Comparison of ENCODE assay signal across 8 cellular contexts in genomic region chr16:89216315-89217137, GRCh38. TPM values are rescaled to one million over a fixed set of nuclear protein-coding genes. Genes with fewer than 3 reads are reported as not detected.
DNase-seq lines count a peak whose midpoint lies in the region; ATAC-seq and TF ChIP-seq lines count a peak whose summit lies in the region.

No MANE protein-coding gene starts in this region.

- H3K27me3 ChIP-seq in GM06990 (replicated peaks; ENCODE audit: control insufficient read depth, insufficient read depth, low read length) (no peaks in the 10 kb centered on the region), osteoblast (ENCODE audit: insufficient read depth, low read length) (no peaks in the 10 kb centered on the region), suprapubic skin (no peaks in the 10 kb centered on the region)

- H3K27ac Mint-ChIP-seq in activated naive CD8-positive, alpha-beta T cell treated with anti-CD3 and anti-CD28 coated beads for 36 hours, result peak overlapping the region; percentile 85

- no peak for TF ChIP-seq EP300 in suprapubic skin (IDR thresholded peaks at IDR 0.05)

- no peaks in the 10 kb centered on the region for H3K27me3 Mint-ChIP-seq in activated naive CD8-positive, alpha-beta T cell treated with anti-CD3 and anti-CD28 coated beads for 36 hours

- TF ChIP-seq POLR2A in suprapubic skin (IDR thresholded peaks at IDR 0.05), result no peak

- peak overlapping the region; percentile 87 for H3K4me3 Mint-ChIP-seq in activated naive CD8-positive, alpha-beta T cell treated with anti-CD3 and anti-CD28 coated beads for 36 hours

- no peak for DNase-seq in GM06990 (ENCODE audit: extremely low read depth, insufficient read length)
- peak; percentile 41 for DNase-seq in LNCaP clone FGC (ENCODE audit: low read depth)
- peak; percentile 54 for DNase-seq in SKM-1 treated with dmso at 0.1 percent for 144 hours (lab: John Stamatoyannopoulos, UW; ENCODE audit: unreplicated experiment)
- DNase-seq in activated naive CD8-positive, alpha-beta T cell treated with anti-CD3 and anti-CD28 coated beads for 36 hours, result peak; percentile 80
- peak; percentile 60 to 91 (median 82) for DNase-seq in head of caudate nucleus
- peak; percentile 92 for DNase-seq in osteoblast (ENCODE audit: insufficient read length, low spot score, missing footprints)
- peak; percentile 90 to 91 for DNase-seq in suprapubic skin (ENCODE audit: low spot score in 2 of 2)

- H3K36me3 ChIP-seq in GM06990 (ENCODE audit: control insufficient read depth, insufficient read depth, low read length) (peaks cover under 1% of the 10 kb centered on the region), osteoblast (ENCODE audit: insufficient read depth, low read length) (peaks cover 11% of the 10 kb centered on the region), suprapubic skin (peaks cover 10% of the 10 kb centered on the region)

- peaks cover 24% of the 10 kb centered on the region for H3K4me1 Mint-ChIP-seq in activated naive CD8-positive, alpha-beta T cell treated with anti-CD3 and anti-CD28 coated beads for 36 hours

- TF ChIP-seq CTCF in GM06990 (IDR thresholded peaks at IDR 0.05; ENCODE audit: insufficient read depth, low read length, poor library complexity, severe bottlenecking) (peak; percentile 69), LNCaP clone FGC (IDR thresholded peaks at IDR 0.05; ENCODE audit: control insufficient read depth, extremely low read depth, insufficient read depth) (peak; percentile 86), osteoblast (IDR thresholded peaks at IDR 0.05; ENCODE audit: extremely low read depth, low read depth, low read length) (peak; percentile 81), suprapubic skin (IDR thresholded peaks at IDR 0.05) (peak; percentile 61 to 79)

- WGBS in suprapubic skin, result 2% methylated on average over 25 of the region's 25 CpGs

- peak overlapping the region; percentile 99 for H3K4me2 ChIP-seq in osteoblast (ENCODE audit: insufficient read depth, low read length)

- H2AFZ ChIP-seq in osteoblast (ENCODE audit: low read length), result peak overlapping the region; percentile 91

- no peaks in the 10 kb centered on the region for H3K9me3 ChIP-seq in osteoblast (ENCODE audit: low read depth, low read length)
- H3K9me3 ChIP-seq in suprapubic skin, result no peaks in the 10 kb centered on the region

- peaks cover 2% of the 10 kb centered on the region for H3K36me3 Mint-ChIP-seq in activated naive CD8-positive, alpha-beta T cell treated with anti-CD3 and anti-CD28 coated beads for 36 hours

- H3K4me3 ChIP-seq in GM06990 (replicated peaks; ENCODE audit: low read depth, low read length) (peak overlapping the region; percentile 90), LNCaP clone FGC (ENCODE audit: low read depth, low read length) (peak overlapping the region; percentile 98), osteoblast (ENCODE audit: insufficient read depth, low read length) (peak overlapping the region; percentile 97), suprapubic skin (peak overlapping the region; percentile 93)

- intact Hi-C loops in head of caudate nucleus (cut with DNase I), result no loop called here

- no peaks in the 10 kb centered on the region for H3K9me3 Mint-ChIP-seq in activated naive CD8-positive, alpha-beta T cell treated with anti-CD3 and anti-CD28 coated beads for 36 hours

- peaks cover 13% of the 10 kb centered on the region for H4K20me1 ChIP-seq in osteoblast (ENCODE audit: insufficient read depth, low read length)

- H3K27ac ChIP-seq in osteoblast (ENCODE audit: low read depth, low read length) (peak overlapping the region; percentile 88), suprapubic skin (peak overlapping the region; percentile 95)

- peaks cover 35% of the 10 kb centered on the region for H3K79me2 ChIP-seq in osteoblast (ENCODE audit: insufficient read depth, low read length)

- no peak for ATAC-seq in HG03045 (IDR thresholded peaks at IDR 0.05; ENCODE audit: unreplicated experiment)

- H3K4me1 ChIP-seq in osteoblast (ENCODE audit: insufficient read depth, low read length) (peaks cover 18% of the 10 kb centered on the region), suprapubic skin (peaks cover 31% of the 10 kb centered on the region)

RNA-seq across cellular contexts. Expression of gene ZNF778, which starts 1.0 kb away (rescaled TPM):
- 1 to 10 TPM; 8.9 to 9.6 TPM for total RNA-seq in activated naive CD8-positive, alpha-beta T cell treated with anti-CD3 and anti-CD28 coated beads for 36 hours
- total RNA-seq in osteoblast, result 6.2 and 8.7 TPM in 2 replicates
- total RNA-seq in suprapubic skin, result 10 to 100 TPM; 22.0 to 69.6 (median 26.0) TPM

RNA-seq across cellular contexts. Expression of gene SLC22A31, which starts 16.2 kb away (rescaled TPM):
- total RNA-seq in activated naive CD8-positive, alpha-beta T cell treated with anti-CD3 and anti-CD28 coated beads for 36 hours, result not detected
- total RNA-seq in osteoblast (not detected in 2 replicates), suprapubic skin (1 to 10 TPM in 3 of 4 donors, under 1 TPM in 1; 0.72 to 6.6 (median 4.7) TPM)

RNA-seq across cellular contexts. Expression of gene CDH15, which starts 45.0 kb away (rescaled TPM):
- not detected for total RNA-seq in activated naive CD8-positive, alpha-beta T cell treated with anti-CD3 and anti-CD28 coated beads for 36 hours
- 1.5 and 2.2 TPM in 2 replicates for total RNA-seq in osteoblast
- under 1 TPM in 2 of 4 donors, not detected in 2; 0.16 to 0.48 TPM for total RNA-seq in suprapubic skin
